In genomic region chr16:84741351-84741791, GRCh38 we compare ENCODE assay signal across 12 cellular contexts. TPM values are rescaled to one million over a fixed set of nuclear protein-coding genes. Genes with fewer than 3 reads are reported as not detected.
DNase-seq lines count a peak whose midpoint lies in the region; ATAC-seq lines count a peak whose summit lies in the region.
"Had no signal": no experiment of that assay in that cellular context is flagged by ENCODE, and none has a peak within 500 bp of the region (broad histone marks: within the 10 kb centered on the region; RNA-seq: fewer than 3 reads in every experiment).

No MANE protein-coding gene starts in this region.

- peak overlapping the region in 8 of 11 experiments; percentile 18 to 68 (median 28); a peak in 5 of 22 replicates for H3K27ac ChIP-seq in BLaER1 treated with 17β-estradiol and CSF1 and Interleukin-3, amounts not matched to agents 10 nM and 100 nM
- H3K27ac ChIP-seq in naive thymus-derived CD4-positive, alpha-beta T cell (ENCODE audit: low read depth, low read length) = no peak overlapping the region
- H3K27ac ChIP-seq: pancreas had no signal

- DNase-seq in HCEC 1CT (peak; percentile 27), astrocyte of the hippocampus (ENCODE audit: low read depth, low spot score) (peak; percentile 65), immature natural killer cell (no peak), inferior parietal cortex (ENCODE audit: extremely low spot score) (no peak)
- DNase-seq in naive thymus-derived CD4-positive, alpha-beta T cell = no peak
- DNase-seq: GOT3; KBM-7; pancreas; stimulated activated CD8-positive, alpha-beta memory T cell treated with anti-CD3 and anti-CD28 coated beads, Interleukin-4, amount 100 ng/mL, for 48 hours had no signal

- H3K9me3 ChIP-seq in BLaER1 treated with 17β-estradiol and CSF1 and Interleukin-3, amounts not matched to agents 10 nM and 100 nM (replicated peaks in 1 of 11) = peaks cover 0 to 11% (median 0%) of the 10 kb centered on the region in 11 experiments; a peak in 4 of 22 replicates
- H3K9me3 ChIP-seq in naive thymus-derived CD4-positive, alpha-beta T cell (ENCODE audit: control insufficient read depth in 2 of 3, low read length in 3 of 3) = no peaks in the 10 kb centered on the region
- H3K9me3 ChIP-seq: pancreas had no signal

- H3K4me2 ChIP-seq in BLaER1 treated with 17β-estradiol and CSF1 and Interleukin-3, amounts not matched to agents 10 nM and 100 nM = peak overlapping the region; percentile 50 to 77 (median 62); a peak in 21 of 22 replicates

- peak overlapping the region in 2 of 9 donors; percentile 23 to 59 for H3K27ac Mint-ChIP-seq in naive thymus-derived CD4-positive, alpha-beta T cell
- peak overlapping the region in 1 of 6 donors; percentile 77 for H3K27ac Mint-ChIP-seq in immature natural killer cell

- no peaks in the 10 kb centered on the region for H3K27me3 Mint-ChIP-seq in naive thymus-derived CD4-positive, alpha-beta T cell
- peaks cover 0 to 4% (median 0%) of the 10 kb centered on the region in 3 donors for H3K27me3 Mint-ChIP-seq in immature natural killer cell (ENCODE audit: low read depth in 3 of 3)

- H3K27me3 ChIP-seq in BLaER1 treated with 17β-estradiol and CSF1 and Interleukin-3, amounts not matched to agents 10 nM and 100 nM = no peaks in the 10 kb centered on the region
- no peaks in the 10 kb centered on the region for H3K27me3 ChIP-seq in naive thymus-derived CD4-positive, alpha-beta T cell (ENCODE audit: control insufficient read depth in 2 of 2, insufficient read depth in 2 of 2, low read length in 2 of 2)
- H3K27me3 ChIP-seq: pancreas had no signal

- H3K9me3 Mint-ChIP-seq in naive thymus-derived CD4-positive, alpha-beta T cell = no peaks in the 10 kb centered on the region
- H3K9me3 Mint-ChIP-seq in immature natural killer cell = no peaks in the 10 kb centered on the region

- no peak overlapping the region for H3K4me3 ChIP-seq in BLaER1 treated with 17β-estradiol and CSF1 and Interleukin-3, amounts not matched to agents 10 nM and 100 nM
- H3K4me3 ChIP-seq in naive thymus-derived CD4-positive, alpha-beta T cell (ENCODE audit: low read length) = no peak overlapping the region
- H3K4me3 ChIP-seq: pancreas had no signal

- H3K4me3 Mint-ChIP-seq in naive thymus-derived CD4-positive, alpha-beta T cell = peak overlapping the region in 1 of 10 donors; percentile 0
- no peak overlapping the region for H3K4me3 Mint-ChIP-seq in immature natural killer cell

- POLR2A ChIA-PET in naive thymus-derived CD4-positive, alpha-beta T cell (lab: Charles Lee) = no interaction called here

- peaks cover 27 to 56% (median 45%) of the 10 kb centered on the region in 7 donors for H3K4me1 Mint-ChIP-seq in naive thymus-derived CD4-positive, alpha-beta T cell
- peaks cover 37 to 60% of the 10 kb centered on the region in 2 donors for H3K4me1 Mint-ChIP-seq in immature natural killer cell

- peak overlapping the region in 1 of 11 experiments; percentile 7; a peak in 1 of 22 replicates for H3K9ac ChIP-seq in BLaER1 treated with 17β-estradiol and CSF1 and Interleukin-3, amounts not matched to agents 10 nM and 100 nM

- H3K36me3 ChIP-seq in BLaER1 treated with 17β-estradiol and CSF1 and Interleukin-3, amounts not matched to agents 10 nM and 100 nM = peaks cover 39 to 86% (median 60%) of the 10 kb centered on the region in 11 experiments
- peaks cover 3 to 29% (median 9%) of the 10 kb centered on the region in 3 experiments for H3K36me3 ChIP-seq in naive thymus-derived CD4-positive, alpha-beta T cell (ENCODE audit: control insufficient read depth in 2 of 3, insufficient read depth in 3 of 3, low read length in 3 of 3)
- H3K36me3 ChIP-seq: pancreas had no signal

- peaks cover 79 to 100% (median 100%) of the 10 kb centered on the region in 11 experiments for H4K20me1 ChIP-seq in BLaER1 treated with 17β-estradiol and CSF1 and Interleukin-3, amounts not matched to agents 10 nM and 100 nM

- CTCF ChIA-PET in naive thymus-derived CD4-positive, alpha-beta T cell (lab: Charles Lee) = interaction anchor here (1.6 to 3.5 kb wide), 4 partner anchors 9 to 233 kb away, joined by 5 to 18 read pairs (median 14); no protein-coding TSS in a partner anchor

- H3K36me3 Mint-ChIP-seq in naive thymus-derived CD4-positive, alpha-beta T cell = peaks cover 0 to 23% (median 5%) of the 10 kb centered on the region in 5 donors
- H3K36me3 Mint-ChIP-seq in immature natural killer cell = peaks cover 0 to 8% (median 7%) of the 10 kb centered on the region in 3 donors

- intact Hi-C loops in naive thymus-derived CD4-positive, alpha-beta T cell (cut with micrococcal nuclease) = no loop called here

- peaks cover 71 to 85% (median 79%) of the 10 kb centered on the region in 10 experiments for H3K4me1 ChIP-seq in BLaER1 treated with 17β-estradiol and CSF1 and Interleukin-3, amounts not matched to agents 10 nM and 100 nM
- H3K4me1 ChIP-seq in naive thymus-derived CD4-positive, alpha-beta T cell (ENCODE audit: control insufficient read depth in 2 of 2, insufficient read depth in 2 of 2, low read length in 2 of 2) = peaks cover 0 to 11% of the 10 kb centered on the region in 2 donors

- peak; percentile 30 for ATAC-seq in naive thymus-derived CD4-positive, alpha-beta T cell
- ATAC-seq in GM18861 (IDR thresholded peaks at IDR 0.05; ENCODE audit: unreplicated experiment) (no peak), GM18858 (IDR thresholded peaks at IDR 0.05; ENCODE audit: unreplicated experiment) (no peak)

RNA-seq across cellular contexts. Expression of gene USP10, which starts 41.6 kb away (rescaled TPM):
- total RNA-seq in naive thymus-derived CD4-positive, alpha-beta T cell = 100 to 1,000 TPM in 3 of 5 experiments, 10 to 100 TPM in 2; 88.4 to 113 (median 112) TPM
- 100 to 1,000 TPM; 106 to 123 TPM for polyA plus RNA-seq in naive thymus-derived CD4-positive, alpha-beta T cell
- polyA plus RNA-seq in immature natural killer cell = 10 to 100 TPM; 33.8 to 60.6 (median 58.7) TPM

Comparison
In these comparisons a context has a peak if more than half of its experiments do, and no peak if none do; other contexts are left out.
1. DNase-seq: peak in HCEC 1CT (single experiment) and astrocyte of the hippocampus (single experiment); none in naive thymus-derived CD4-positive, alpha-beta T cell (0 of 9), immature natural killer cell (0 of 3) and inferior parietal cortex (single experiment).